ENCODE assay signal across 12 cellular contexts in the genomic region with DNA sequence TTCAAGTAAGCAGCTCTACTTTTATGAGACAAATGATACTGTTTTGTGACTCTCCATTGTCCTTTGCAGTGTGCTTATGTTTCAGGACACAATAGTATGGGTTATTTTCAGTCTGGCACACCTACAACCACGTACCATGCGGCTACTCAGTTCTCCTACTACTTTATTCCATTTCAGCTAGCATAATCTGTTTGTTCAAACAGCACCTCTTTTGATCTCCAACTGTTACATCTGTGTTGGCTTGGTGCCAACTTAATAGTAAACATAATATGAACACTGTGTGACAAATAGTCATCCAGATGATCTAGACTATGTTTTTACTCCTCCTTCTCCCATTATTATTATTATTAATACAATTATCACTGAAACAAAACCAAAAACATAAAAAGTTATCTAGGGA. TPM values are rescaled to one million over a fixed set of nuclear protein-coding genes. Genes with fewer than 3 reads are reported as not detected.
A peak's percentile ranks its signal among the peaks of the same experiment; 100 is the strongest.
DNase-seq lines count a peak whose midpoint lies in the region; ATAC-seq and TF ChIP-seq lines count a peak whose summit lies in the region.
"Had no signal": no experiment of that assay in that cellular context is flagged by ENCODE, and none has a peak within 500 bp of the region (broad histone marks: within the 10 kb centered on the region; RNA-seq: fewer than 3 reads in every experiment).

No MANE protein-coding gene starts in this region.

- H3K27me3 ChIP-seq in WERI-Rb-1 (ENCODE audit: insufficient read depth, low read depth, severe bottlenecking) (no peaks in the 10 kb centered on the region), thyroid gland (no peaks in the 10 kb centered on the region), adrenal gland (no peaks in the 10 kb centered on the region)

- H3K9me3 ChIP-seq in WERI-Rb-1 (ENCODE audit: severe bottlenecking), result no peaks in the 10 kb centered on the region
- H3K9me3 ChIP-seq in thyroid gland, result no peaks in the 10 kb centered on the region
- no peaks in the 10 kb centered on the region for H3K9me3 ChIP-seq in adrenal gland (replicated peaks in 1 of 3)

- DNase-seq in NCI-H2196 (lab: John Stamatoyannopoulos, UW; ENCODE audit: unreplicated experiment) (peak; percentile 19), NCI-H2196 treated with DMSO at 0.1 percent for 48 hours (lab: John Stamatoyannopoulos, UW; ENCODE audit: unreplicated experiment) (no peak), NCI-H2171 (lab: John Stamatoyannopoulos, UW) (peak; percentile 37), WERI-Rb-1 (no peak), thyroid gland (no peak), adrenal gland (no peak)
- DNase-seq: activated CD4-positive, alpha-beta T cell treated with anti-CD3 and anti-CD28 coated beads, Interleukin-2, amount 50 U/mL, for 1 hour; glutamatergic neuron; stimulated activated naive CD4-positive, alpha-beta T cell treated with Interleukin-2 at 50 U/mL for 16 hours had no signal

- H3K27ac ChIP-seq in VCaP (peak overlapping the region; percentile 74), WERI-Rb-1 (no peak overlapping the region), thyroid gland (no peak overlapping the region), adrenal gland (no peak overlapping the region)

- ATAC-seq in HG03095 (IDR thresholded peaks at IDR 0.05; ENCODE audit: unreplicated experiment), result no peak
- ATAC-seq: Panc1 had no signal

- H3K4me3 ChIP-seq in WERI-Rb-1 (ENCODE audit: low read depth, low read length) (no peak overlapping the region), thyroid gland (replicated peaks in 1 of 3) (no peak overlapping the region), adrenal gland (no peak overlapping the region)

- no peaks in the 10 kb centered on the region for H3K4me1 ChIP-seq in thyroid gland
- no peaks in the 10 kb centered on the region for H3K4me1 ChIP-seq in adrenal gland (replicated peaks in 1 of 2)

- WGBS in thyroid gland, 2 donors, result 89 to 92% methylated on average over 2 of the region's 2 CpGs
- 80 to 87% (median 86%) methylated on average over 2 of the region's 2 CpGs for WGBS in adrenal gland, 4 donors

- TF ChIP-seq POLR2A in thyroid gland (IDR thresholded peaks at IDR 0.05) (no peak), adrenal gland (IDR thresholded peaks at IDR 0.05) (no peak)

- H3K36me3 ChIP-seq in WERI-Rb-1 (no peaks in the 10 kb centered on the region), thyroid gland (no peaks in the 10 kb centered on the region), adrenal gland (replicated peaks in 1 of 2) (no peaks in the 10 kb centered on the region)

- intact Hi-C loops in thyroid gland (cut with DNase I) (no loop called here), adrenal gland (cut with DNase I) (no loop called here)

- TF ChIP-seq CTCF in VCaP (conservative IDR thresholded peaks at IDR 0.05) (no peak), WERI-Rb-1 (IDR thresholded peaks at IDR 0.05; ENCODE audit: low read depth, low read length) (no peak), thyroid gland (IDR thresholded peaks at IDR 0.05) (no peak), adrenal gland (IDR thresholded peaks at IDR 0.05) (no peak)

RNA-seq across cellular contexts. Expression of gene MYO3B, which starts 40.5 kb away (rescaled TPM):
- total RNA-seq in thyroid gland (1 to 10 TPM; 6.0 to 7.4 (median 7.2) TPM), adrenal gland (under 1 TPM in 1 of 8 donors, not detected in 7; 0.04 TPM)
- polyA plus RNA-seq in adrenal gland, result under 1 TPM in 2 of 3 donors, not detected in 1; 0.04 to 0.08 TPM

Comparison
In these comparisons a context has a peak if more than half of its experiments do, and no peak if none do; other contexts are left out.
1. DNase-seq: peak in NCI-H2196 (single experiment) and NCI-H2171 (single experiment); none in NCI-H2196 treated with DMSO at 0.1 percent for 48 hours (single experiment), WERI-Rb-1 (single experiment), thyroid gland (0 of 2) and adrenal gland (0 of 7).
2. RNA of gene MYO3B, which starts 40.5 kb away (total RNA-seq): 6.0 to 7.4 TPM in thyroid gland; 0.04 TPM in adrenal gland; every median in the first group is over 4 times any median in the second.